Comparison of ENCODE assay signal across 1 cellular context in genomic region chr4:54227261-54228063, GRCh38.
TF ChIP-seq lines count a peak whose summit lies in the region.

No MANE protein-coding gene starts in this region.

TF ChIP-seq in HepG2, 621 proteins besides CTCF, POLR2A, EP300 and RAD21 (continued from another document):
- TF ChIP-seq ZNF496 (CRISPR knock-in tag; IDR thresholded peaks at IDR 0.05; ENCODE audit: insufficient replicate concordance), result no peak
